27 cellular contexts compared by ENCODE assay signal in the genomic region with DNA sequence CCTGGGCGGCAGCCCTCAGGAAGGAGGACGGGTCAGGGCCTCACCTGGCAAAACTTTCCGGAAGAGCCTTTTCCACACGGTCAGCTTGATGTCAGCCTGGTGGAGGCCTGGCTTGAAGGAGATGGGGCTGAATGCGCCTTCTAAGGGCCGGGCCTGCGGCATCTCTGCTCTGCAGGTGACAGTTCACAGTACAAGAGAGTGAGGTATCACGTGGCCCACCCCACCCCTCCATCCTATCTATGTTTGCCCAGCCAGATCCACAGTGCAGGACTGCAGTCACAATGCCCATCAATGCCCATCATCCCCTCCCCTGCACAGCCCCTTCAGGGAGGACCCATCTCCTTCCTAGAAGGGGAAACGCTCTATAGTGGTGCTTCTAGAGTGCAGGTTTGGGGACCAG. TPM values are rescaled to one million over a fixed set of nuclear protein-coding genes. Genes with fewer than 3 reads are reported as not detected.
DNase-seq lines count a peak whose midpoint lies in the region; ATAC-seq, FAIRE-seq and TF ChIP-seq lines count a peak whose summit lies in the region.
"Had no signal": no experiment of that assay in that cellular context is flagged by ENCODE, and none has a peak within 500 bp of the region (broad histone marks: within the 10 kb centered on the region; RNA-seq: fewer than 3 reads in every experiment).

No MANE protein-coding gene starts in this region.

- no peak overlapping the region for H3K4me3 ChIP-seq in IMR-90 (ENCODE audit: insufficient read depth, low read depth, low read length)
- H3K4me3 ChIP-seq in H1 (ENCODE audit: extremely low read depth in 1 of 4, insufficient read depth in 2 of 4, low read depth in 3 of 4, low read length in 4 of 4), result no peak overlapping the region
- no peak overlapping the region for H3K4me3 ChIP-seq in neural progenitor cell
- H3K4me3 ChIP-seq in GM23248, result no peak overlapping the region
- H3K4me3 ChIP-seq: BLaER1 had no signal

- H3K14ac ChIP-seq in IMR-90 (replicated peaks; ENCODE audit: low read depth, low read length), result no peak overlapping the region
- no peak overlapping the region for H3K14ac ChIP-seq in H1 (ENCODE audit: insufficient read length)

- dilution Hi-C loops in IMR-90 (cut with HindIII; ENCODE audit: low sequenced_read_pairs, unreplicated experiment), result no loop called here

- H3K9me3 ChIP-seq in IMR-90 (ENCODE audit: control insufficient read depth, insufficient read depth, low read length) (no peaks in the 10 kb centered on the region), H1 (ENCODE audit: insufficient read depth in 2 of 2, low read depth in 1 of 2, low read length in 1 of 2) (no peaks in the 10 kb centered on the region), neural progenitor cell (ENCODE audit: low read depth) (no peaks in the 10 kb centered on the region), GM23248 (ENCODE audit: low read depth) (no peaks in the 10 kb centered on the region)
- H3K9me3 ChIP-seq: BE2C, BLaER1 had no signal

- DNase-seq in IMR-90 (no peak), WTC11 (ENCODE audit: low spot score) (peak; percentile 9), H1 (ENCODE audit: low read depth in 1 of 2, low spot score in 2 of 2) (no peak), neural progenitor cell (ENCODE audit: low spot score) (no peak), DMS114 treated with DMSO at 0.1 percent for 48 hours (lab: John Stamatoyannopoulos, UW; ENCODE audit: unreplicated experiment) (no peak), H54 (ENCODE audit: insufficient read length, low spot score) (no peak), GM23248 (no peak), T-helper 2 cell (no peak)
- DNase-seq: 8988T; ACHN; BE2C; C1 segment of cervical spinal cord; CD4-positive, alpha-beta memory T cell; CD4-positive, CD25-positive, alpha-beta regulatory T cell; CD8-positive, alpha-beta memory T cell; COR-L47; DMS 273 treated with DMSO at 0.1 percent for 48 hours; DMS79 treated with DMSO at 0.1 percent for 48 hours; GF-D8 had no signal

- H3K9me1 ChIP-seq in IMR-90 (ENCODE audit: insufficient read depth, low read length), result no peaks in the 10 kb centered on the region; the same call in 1 of the 2 replicates

- H3K9ac ChIP-seq in IMR-90 (ENCODE audit: low read depth, low read length) (no peak overlapping the region), H1 (replicated peaks in 1 of 4; ENCODE audit: extremely low read depth in 1 of 4, low read depth in 3 of 4, low read length in 3 of 4) (no peak overlapping the region), neural progenitor cell (no peak overlapping the region), GM23248 (no peak overlapping the region)
- H3K9ac ChIP-seq: BLaER1 had no signal

- H3K9me2 ChIP-seq in GM23248 (ENCODE audit: insufficient read depth), result no peaks in the 10 kb centered on the region

- intact Hi-C loops in IMR-90 (cut with micrococcal nuclease), result no loop called here

- CTCF ChIA-PET in IMR-90 (lab: Yijun Ruan, JAX) (no interaction called here), WTC11 (lab: Charles Lee) (no interaction called here), H1 (lab: Charles Lee; ENCODE audit: partially characterized antibody) (interaction anchor here (0.6 to 1.1 kb wide), 4 partner anchors 7 to 1756 kb away, joined by 3 to 4 read pairs (median 3); no protein-coding TSS in a partner anchor)

- TF ChIP-seq EP300 in H1 (IDR thresholded peaks at IDR 0.05; ENCODE audit: borderline replicate concordance in 1 of 2, low read depth in 2 of 2, low read length in 2 of 2), result no peak

- no peak for TF ChIP-seq CTCF in IMR-90 (conservative IDR thresholded peaks at IDR 0.05; ENCODE audit: low read depth, low read length)
- no peak for TF ChIP-seq CTCF in WTC11 (IDR thresholded peaks at IDR 0.05)
- TF ChIP-seq CTCF in H1 (IDR thresholded peaks at IDR 0.05; ENCODE audit: control extremely low read depth in 1 of 3, insufficient read depth in 1 of 3, low read depth in 1 of 3, low read length in 3 of 3), result no peak
- no peak for TF ChIP-seq CTCF in neural progenitor cell (IDR thresholded peaks at IDR 0.05)

- WGBS in IMR-90 (ENCODE audit: extremely low coverage in 2 of 2, insufficient read length in 1 of 2), 2 experiments, result 90% methylated on average over 2 of the region's 9 CpGs; no CpG with 5 or more reads in 1 of the 2 experiments
- 84% methylated on average over 9 of the region's 9 CpGs; no CpG with 5 or more reads in 1 of the 2 experiments for WGBS in H1 (ENCODE audit: extremely low coverage in 1 of 2, insufficient coverage in 1 of 2, insufficient read length in 1 of 2, insufficient replicate concordance in 2 of 2, low coverage in 1 of 2, low lambda C conversion rate in 2 of 2, missing lambda C conversion rate in 1 of 2), 2 experiments
- WGBS in GM23248 (ENCODE audit: low coverage in 1 of 2, low lambda C conversion rate in 2 of 2, missing lambda C conversion rate in 2 of 2), 2 experiments, result 62 to 72% methylated on average over 8 to 9 of the region's 9 CpGs

- H3K4me3 Mint-ChIP-seq in WTC11, result no peak overlapping the region
- no peak overlapping the region for H3K4me3 Mint-ChIP-seq in neural progenitor cell
- H3K4me3 Mint-ChIP-seq: CD14-positive monocyte; CD4-positive, alpha-beta memory T cell; CD4-positive, CD25-positive, alpha-beta regulatory T cell; CD8-positive, alpha-beta memory T cell had no signal

- FAIRE-seq in H1 (lab: Jason Lieb, UNC), result no peak
- FAIRE-seq in H54 (lab: Jason Lieb, UNC), result no peak
- FAIRE-seq: A204.1, G401.6, GM12891, GM19239 had no signal

- TF ChIP-seq RAD21 in IMR-90 (IDR thresholded peaks at IDR 0.05; ENCODE audit: low read length), result no peak
- TF ChIP-seq RAD21 in H1 (IDR thresholded peaks at IDR 0.05 in 1 of 2, conservative IDR thresholded peaks at IDR 0.05 in 1 of 2; ENCODE audit: low read depth in 2 of 2, low read length in 2 of 2), result no peak

- H3F3A ChIP-seq in neural progenitor cell (ENCODE audit: low read depth), result no peaks in the 10 kb centered on the region
- no peaks in the 10 kb centered on the region for H3F3A ChIP-seq in GM23248 (ENCODE audit: insufficient read depth)

- H3K23me2 ChIP-seq in H1 (ENCODE audit: low read depth, low read length), result no peaks in the 10 kb centered on the region

- H3K79me2 ChIP-seq in H1 (ENCODE audit: control insufficient read depth in 1 of 2, insufficient read depth in 2 of 2, low read length in 2 of 2) (no peaks in the 10 kb centered on the region), neural progenitor cell (ENCODE audit: low read depth) (no peaks in the 10 kb centered on the region), GM23248 (ENCODE audit: insufficient read depth) (no peaks in the 10 kb centered on the region)

- H3K36me3 ChIP-seq in IMR-90 (ENCODE audit: control insufficient read depth, insufficient read depth, low read length) (no peaks in the 10 kb centered on the region), H1 (ENCODE audit: control insufficient read depth in 2 of 4, insufficient read depth in 4 of 4, low read length in 3 of 4) (no peaks in the 10 kb centered on the region), neural progenitor cell (no peaks in the 10 kb centered on the region), GM23248 (ENCODE audit: low read depth) (no peaks in the 10 kb centered on the region)
- H3K36me3 ChIP-seq: BE2C, BLaER1 had no signal

- no peak overlapping the region for H2BK20ac ChIP-seq in IMR-90 (ENCODE audit: low read depth, low read length)
- no peak overlapping the region for H2BK20ac ChIP-seq in H1 (ENCODE audit: low read length)

- H3K23ac ChIP-seq in IMR-90 (ENCODE audit: low read depth, low read length), result no peak overlapping the region
- no peak overlapping the region for H3K23ac ChIP-seq in H1 (ENCODE audit: insufficient read length)

- in situ Hi-C loops in IMR-90 (cut with MboI; ENCODE audit: low sequenced_read_pairs), result no loop called here
- in situ Hi-C loops in GM23248 (cut with MboI), result no loop called here

- H3K9me3 Mint-ChIP-seq in WTC11, result no peaks in the 10 kb centered on the region
- H3K9me3 Mint-ChIP-seq in neural progenitor cell, result no peaks in the 10 kb centered on the region
- H3K9me3 Mint-ChIP-seq: CD14-positive monocyte; CD4-positive, alpha-beta memory T cell; CD8-positive, alpha-beta memory T cell had no signal

- no peaks in the 10 kb centered on the region for H3K4me1 ChIP-seq in IMR-90 (ENCODE audit: control insufficient read depth, insufficient read depth, low read length)
- no peaks in the 10 kb centered on the region for H3K4me1 ChIP-seq in H1 (replicated peaks in 1 of 4; ENCODE audit: control insufficient read depth in 3 of 4, insufficient read depth in 4 of 4, low read length in 3 of 4)
- H3K4me1 ChIP-seq in neural progenitor cell, result no peaks in the 10 kb centered on the region
- no peaks in the 10 kb centered on the region for H3K4me1 ChIP-seq in GM23248 (ENCODE audit: insufficient read depth)
- H3K4me1 ChIP-seq: BE2C, BLaER1 had no signal

- H4K20me1 ChIP-seq in IMR-90 (ENCODE audit: insufficient read depth, low read length) (no peaks in the 10 kb centered on the region), H1 (replicated peaks in 1 of 2; ENCODE audit: control insufficient read depth in 1 of 2, insufficient read depth in 2 of 2, low read length in 2 of 2) (no peaks in the 10 kb centered on the region), neural progenitor cell (ENCODE audit: low read depth) (no peaks in the 10 kb centered on the region), GM23248 (ENCODE audit: insufficient read depth) (no peaks in the 10 kb centered on the region)
- H4K20me1 ChIP-seq: BLaER1 had no signal

- no peak overlapping the region for H3K4me2 ChIP-seq in IMR-90 (ENCODE audit: low read depth, low read length)
- H3K4me2 ChIP-seq in H1 (ENCODE audit: insufficient read depth in 1 of 2, low read depth in 2 of 2, low read length in 2 of 2), result no peak overlapping the region
- H3K4me2 ChIP-seq in neural progenitor cell, result no peak overlapping the region
- H3K4me2 ChIP-seq in GM23248 (ENCODE audit: unreplicated experiment), result no peak overlapping the region
- H3K4me2 ChIP-seq: BLaER1 had no signal

- no peak overlapping the region for H3K4ac ChIP-seq in IMR-90 (ENCODE audit: low read depth, low read length)
- no peak overlapping the region for H3K4ac ChIP-seq in H1 (replicated peaks; ENCODE audit: insufficient read length, low read depth, low read length)

- H2BK5ac ChIP-seq in IMR-90 (ENCODE audit: low read depth, low read length, poor library complexity, severe bottlenecking), result no peak overlapping the region
- H2BK5ac ChIP-seq in H1 (ENCODE audit: low read depth, low read length), result no peak overlapping the region

- H4K5ac ChIP-seq in IMR-90 (ENCODE audit: low read depth, low read length) (no peak overlapping the region), H1 (ENCODE audit: insufficient read length, low read depth, low read length) (no peak overlapping the region)

- H4K8ac ChIP-seq in IMR-90 (ENCODE audit: low read depth in 2 of 2, low read length in 2 of 2) (no peak overlapping the region), H1 (ENCODE audit: extremely low read depth, insufficient read depth, low read length) (0 out of 2 replicates have a peak overlapping the region, but pooled peaks have one; percentile 35)

- no peak for TF ChIP-seq POLR2A in IMR-90 (IDR thresholded peaks at IDR 0.05; ENCODE audit: low read depth, low read length)
- TF ChIP-seq POLR2A in H1 (IDR thresholded peaks at IDR 0.05; ENCODE audit: control extremely low read depth in 1 of 2, low read depth in 2 of 2, low read length in 2 of 2), result no peak
- no peak for TF ChIP-seq POLR2A in H54 (IDR thresholded peaks at IDR 0.05; ENCODE audit: low read depth, low read length)

- no peak overlapping the region for H2AFZ ChIP-seq in IMR-90 (replicated peaks; ENCODE audit: low read length, poor library complexity)
- no peak overlapping the region for H2AFZ ChIP-seq in H1 (ENCODE audit: low read length)
- H2AFZ ChIP-seq in neural progenitor cell (replicated peaks), result no peak overlapping the region
- no peak overlapping the region for H2AFZ ChIP-seq in GM23248

- H3K56ac ChIP-seq in IMR-90 (ENCODE audit: extremely low read depth, insufficient read depth, low read length), result no peak overlapping the region
- no peak overlapping the region for H3K56ac ChIP-seq in H1 (replicated peaks; ENCODE audit: insufficient read length, low read depth, low read length)

- H3K27me3 ChIP-seq in IMR-90 (ENCODE audit: control insufficient read depth, insufficient read depth, low read length) (peaks cover 4% of the 10 kb centered on the region), H1 (replicated peaks in 1 of 4; ENCODE audit: control insufficient read depth in 3 of 4, extremely low read depth in 1 of 4, insufficient read depth in 3 of 4, low read length in 3 of 4) (0 out of 7 replicates have a peak, but pooled peaks cover 0 to 2% (median 0%) of the 10 kb centered on the region in 4 experiments), neural progenitor cell (no peaks in the 10 kb centered on the region), GM23248 (replicated peaks; ENCODE audit: insufficient read depth) (no peaks in the 10 kb centered on the region; the same call in 1 of the 2 replicates)
- H3K27me3 ChIP-seq: BE2C, BLaER1 had no signal

- no peak overlapping the region for H2AK5ac ChIP-seq in IMR-90 (ENCODE audit: low read depth, low read length)
- H2AK5ac ChIP-seq in H1 (ENCODE audit: low read depth, low read length), result no peak overlapping the region

- H2BK12ac ChIP-seq in H1 (ENCODE audit: low read depth, low read length), result no peak overlapping the region

- H3K27me3 Mint-ChIP-seq in WTC11 (ENCODE audit: low read depth) (peaks cover under 1% of the 10 kb centered on the region; the same call in 1 of the 2 replicates), neural progenitor cell (ENCODE audit: insufficient read depth, low read depth) (peaks cover 2% of the 10 kb centered on the region)
- H3K27me3 Mint-ChIP-seq: CD4-positive, alpha-beta memory T cell; CD4-positive, CD25-positive, alpha-beta regulatory T cell had no signal

- H3K18ac ChIP-seq in IMR-90 (ENCODE audit: low read depth, low read length), result no peak overlapping the region
- no peak overlapping the region for H3K18ac ChIP-seq in H1 (ENCODE audit: extremely low read depth, low read length)

- H2BK120ac ChIP-seq in IMR-90 (ENCODE audit: low read depth, low read length) (no peak overlapping the region), H1 (replicated peaks; ENCODE audit: low read depth, low read length) (no peak overlapping the region)

- ATAC-seq in IMR-90 (ENCODE audit: low read depth), result no peak
- ATAC-seq in WTC11, result no peak

- H3K79me1 ChIP-seq in IMR-90 (ENCODE audit: low read depth in 1 of 2, low read length in 2 of 2) (no peaks in the 10 kb centered on the region), H1 (ENCODE audit: low read depth, low read length) (no peaks in the 10 kb centered on the region)

- no TSS peak for BruUV-seq in IMR-90 (replicated peaks; lab: Mats Ljungman, UMichigan)

- H3K27ac ChIP-seq in IMR-90 (ENCODE audit: insufficient read depth, low read length) (no peak overlapping the region), H1 (ENCODE audit: low read depth, low read length) (no peak overlapping the region), neural progenitor cell (no peak overlapping the region), GM23248 (no peak overlapping the region)
- H3K27ac ChIP-seq: BLaER1 had no signal

- peaks cover under 1% of the 10 kb centered on the region for H3K4me1 Mint-ChIP-seq in WTC11
- H3K4me1 Mint-ChIP-seq in neural progenitor cell, result peaks cover under 1% of the 10 kb centered on the region
- H3K4me1 Mint-ChIP-seq: CD4-positive, alpha-beta memory T cell; CD8-positive, alpha-beta memory T cell had no signal

- H4K91ac ChIP-seq in IMR-90 (ENCODE audit: insufficient read depth, low read depth, low read length) (no peak overlapping the region), H1 (replicated peaks; ENCODE audit: insufficient read length, low read length) (no peak overlapping the region)

- H3K36me3 Mint-ChIP-seq in WTC11 (no peaks in the 10 kb centered on the region), neural progenitor cell (no peaks in the 10 kb centered on the region)
- H3K36me3 Mint-ChIP-seq: CD14-positive monocyte; CD4-positive, alpha-beta memory T cell; CD4-positive, CD25-positive, alpha-beta regulatory T cell; CD8-positive, alpha-beta memory T cell had no signal

- H2AK9ac ChIP-seq in IMR-90 (replicated peaks; ENCODE audit: low read depth, low read length, poor library complexity), result peak overlapping the region; percentile 65

- H2BK15ac ChIP-seq in IMR-90 (ENCODE audit: low read depth, low read length) (no peak overlapping the region), H1 (ENCODE audit: low read length) (no peak overlapping the region)

- POLR2A ChIA-PET in IMR-90 (lab: Charles Lee; ENCODE audit: unreplicated experiment) (no interaction called here), WTC11 (lab: Charles Lee) (no interaction called here), H1 (lab: Charles Lee; ENCODE audit: partially characterized antibody) (no interaction called here)

- H3K27ac Mint-ChIP-seq in WTC11, result no peak overlapping the region
- peak overlapping the region; percentile 37 for H3K27ac Mint-ChIP-seq in neural progenitor cell
- H3K27ac Mint-ChIP-seq: CD4-positive, alpha-beta memory T cell; CD8-positive, alpha-beta memory T cell had no signal

RNA-seq across cellular contexts. Expression of a gene that starts 7.9 kb away (rescaled TPM):
- total RNA-seq in IMR-90 (2012; rRNA removed), result 10.0 and 11.4 TPM in 2 replicates
- 17.7 and 21.0 TPM in 2 replicates for polyA plus RNA-seq in IMR-90 (2012; rRNA removed)
- polyA plus RNA-seq in IMR-90 (2012; cell fraction: cytosol; rRNA removed), result 14.2 and 19.7 TPM in 2 replicates
- 31.9 and 59.9 TPM in 2 replicates for polyA plus RNA-seq in IMR-90 (2012; cell fraction: nucleus; rRNA removed; ENCODE audit: low replicate concordance)
- total RNA-seq in WTC11 (2021), result 57.0 to 62.2 TPM (median 62.2 TPM) in 3 replicates
- 55.8 and 56.2 TPM in 2 replicates for total RNA-seq in H1 (2021; fragmentation: NEBNext Ultra II Directional; extraction: Animal tissue kit (Norgen Biotek cat#: 25700))
- 89.0 and 110 TPM in 2 replicates for polyA plus RNA-seq in H1 (2011; rRNA removed)
- 78.6 TPM for polyA plus RNA-seq in H1 (2011; cell fraction: cytosol; rRNA removed)
- 129 TPM for polyA plus RNA-seq in H1 (2011; cell fraction: nucleus; rRNA removed)
- polyA plus RNA-seq in H1 (2012, experiment 1 of 2), result 42.7 to 66.1 TPM (median 61.8 TPM) in 4 replicates
- 70.2 TPM for polyA plus RNA-seq in H1 (2012, experiment 2 of 2)
- 34.2 TPM for polyA plus RNA-seq in H1 (2013, experiment 1 of 2)
- 31.1 TPM for polyA plus RNA-seq in H1 (2013, experiment 2 of 2)
- 33.9 and 41.3 TPM in 2 replicates for polyA minus RNA-seq in H1 (2011; rRNA and poly(A)+ RNA removed)
- polyA minus RNA-seq in H1 (2011; cell fraction: cytosol; rRNA and poly(A)+ RNA removed), result 46.5 TPM
- polyA minus RNA-seq in H1 (2011; cell fraction: nucleus; rRNA and poly(A)+ RNA removed), result 33.1 TPM
- total RNA-seq in neural progenitor cell (ENCODE audit: low replicate concordance), result 23.3 and 48.6 TPM in 2 replicates
- total RNA-seq in GM23248 (2014; rRNA removed; shearing (Covaris generic)), result 15.3 and 25.5 TPM in 2 replicates
- 21.1 and 23.4 TPM in 2 replicates for polyA plus RNA-seq in GM23248 (2016; fragmentation: Nextera tagmentation; extraction: Ambion mirVana)

RNA-seq across cellular contexts. Expression of a gene that starts 11.4 kb away (rescaled TPM):
- total RNA-seq in IMR-90 (2012; rRNA removed) (not detected in 2 replicates), WTC11 (2021) (0.15 to 0.16 TPM in 2 of 3 replicates, not detected in the other), neural progenitor cell (ENCODE audit: low replicate concordance) (not detected in 2 replicates)
- polyA plus RNA-seq in IMR-90 (2012; rRNA removed) (not detected in 2 replicates), H1 (2011; rRNA removed) (0.12 and 0.25 TPM in 2 replicates), GM23248 (2016; fragmentation: Nextera tagmentation; extraction: Ambion mirVana) (not detected in 2 replicates)
- polyA plus RNA-seq in IMR-90 (2012; cell fraction: cytosol; rRNA removed), result not detected in 2 replicates
- not detected in 2 replicates for polyA plus RNA-seq in IMR-90 (2012; cell fraction: nucleus; rRNA removed; ENCODE audit: low replicate concordance)
- total RNA-seq in H1 (2021; fragmentation: NEBNext Ultra II Directional; extraction: Animal tissue kit (Norgen Biotek cat#: 25700)), result 0.31 TPM in 1 of 2 replicates, not detected in the other
- polyA plus RNA-seq in H1 (2011; cell fraction: cytosol; rRNA removed), result 0.23 TPM
- polyA plus RNA-seq in H1 (2011; cell fraction: nucleus; rRNA removed), result 0.09 TPM
- 0.11 to 0.14 TPM in 2 of 4 replicates, not detected in the others for polyA plus RNA-seq in H1 (2012, experiment 1 of 2)
- not detected for polyA plus RNA-seq in H1 (2012, experiment 2 of 2)
- 0.06 TPM for polyA plus RNA-seq in H1 (2013, experiment 1 of 2)
- 0.07 TPM for polyA plus RNA-seq in H1 (2013, experiment 2 of 2)
- polyA minus RNA-seq in H1 (2011; rRNA and poly(A)+ RNA removed), result not detected in 2 replicates
- not detected for polyA minus RNA-seq in H1 (2011; cell fraction: cytosol; rRNA and poly(A)+ RNA removed)
- not detected for polyA minus RNA-seq in H1 (2011; cell fraction: nucleus; rRNA and poly(A)+ RNA removed)
- total RNA-seq in GM23248 (2014; rRNA removed; shearing (Covaris generic)), result not detected in 2 replicates
- total RNA-seq: A673; CD4-positive, alpha-beta memory T cell; CD4-positive, CD25-positive, alpha-beta regulatory T cell; CD8-positive, alpha-beta memory T cell had no signal
- polyA plus RNA-seq: AG04450; CD14-positive monocyte; CD4-positive, alpha-beta memory T cell; CD4-positive, CD25-positive, alpha-beta regulatory T cell; CD8-positive, alpha-beta memory T cell had no signal

RNA-seq across cellular contexts. Expression of a gene that starts 11.4 kb away (rescaled TPM):
- total RNA-seq in IMR-90 (2012; rRNA removed), result not detected in 2 replicates
- polyA plus RNA-seq in IMR-90 (2012; rRNA removed), result not detected in 2 replicates
- not detected in 2 replicates for polyA plus RNA-seq in IMR-90 (2012; cell fraction: cytosol; rRNA removed)
- polyA plus RNA-seq in IMR-90 (2012; cell fraction: nucleus; rRNA removed; ENCODE audit: low replicate concordance), result not detected in 2 replicates
- total RNA-seq in WTC11 (2021), result 0.09 to 0.11 TPM in 2 of 3 replicates, not detected in the other
- total RNA-seq in H1 (2021; fragmentation: NEBNext Ultra II Directional; extraction: Animal tissue kit (Norgen Biotek cat#: 25700)), result 0.19 TPM in 1 of 2 replicates, not detected in the other
- polyA plus RNA-seq in H1 (2011; rRNA removed), result 0.11 and 0.14 TPM in 2 replicates
- polyA plus RNA-seq in H1 (2011; cell fraction: cytosol; rRNA removed), result 0.06 TPM
- polyA plus RNA-seq in H1 (2011; cell fraction: nucleus; rRNA removed), result 0.04 TPM
- polyA plus RNA-seq in H1 (2012, experiment 1 of 2), result 0.10 to 0.20 TPM (median 0.12 TPM) in 3 of 4 replicates, not detected in the other
- not detected for polyA plus RNA-seq in H1 (2012, experiment 2 of 2)
- polyA plus RNA-seq in H1 (2013, experiment 1 of 2), result 0.08 TPM
- polyA plus RNA-seq in H1 (2013, experiment 2 of 2), result 0.09 TPM
- polyA minus RNA-seq in H1 (2011; rRNA and poly(A)+ RNA removed), result not detected in 2 replicates
- not detected for polyA minus RNA-seq in H1 (2011; cell fraction: cytosol; rRNA and poly(A)+ RNA removed)
- polyA minus RNA-seq in H1 (2011; cell fraction: nucleus; rRNA and poly(A)+ RNA removed), result not detected
- not detected in 2 replicates for total RNA-seq in neural progenitor cell (ENCODE audit: low replicate concordance)
- total RNA-seq in GM23248 (2014; rRNA removed; shearing (Covaris generic)), result not detected in 2 replicates
- polyA plus RNA-seq in GM23248 (2016; fragmentation: Nextera tagmentation; extraction: Ambion mirVana), result not detected in 2 replicates
- total RNA-seq: A673; CD4-positive, alpha-beta memory T cell; CD4-positive, CD25-positive, alpha-beta regulatory T cell; CD8-positive, alpha-beta memory T cell had no signal
- polyA plus RNA-seq: AG04450; CD14-positive monocyte; CD4-positive, alpha-beta memory T cell; CD4-positive, CD25-positive, alpha-beta regulatory T cell; CD8-positive, alpha-beta memory T cell had no signal
